ENCODE assay signal across 20 cellular contexts in the genomic region with DNA sequence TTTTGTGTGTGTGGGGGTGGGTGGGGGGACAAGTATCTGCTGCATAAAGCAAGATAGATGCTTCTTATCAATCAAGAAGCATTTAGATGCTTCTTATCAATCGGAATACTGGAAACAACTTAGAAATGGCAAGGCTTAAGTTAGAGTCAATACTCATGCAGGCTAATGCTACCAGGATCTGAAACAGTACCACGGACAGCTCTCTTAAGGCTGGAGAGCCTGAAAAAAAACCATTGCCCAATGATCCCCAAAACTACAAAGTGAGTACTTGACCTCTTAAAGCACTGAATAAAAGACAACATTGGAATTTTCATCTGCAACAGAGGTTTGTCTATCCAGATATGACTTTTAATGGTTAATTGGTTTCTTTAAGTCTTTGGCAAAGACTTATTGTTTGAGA.
A peak's percentile ranks its signal among the peaks of the same experiment; 100 is the strongest.
DNase-seq lines count a peak whose midpoint lies in the region; TF ChIP-seq lines count a peak whose summit lies in the region.
"Had no signal": no experiment of that assay in that cellular context is flagged by ENCODE, and none has a peak within 500 bp of the region (broad histone marks: within the 10 kb centered on the region; RNA-seq: fewer than 3 reads in every experiment).

No MANE protein-coding gene starts in this region.

- no peaks in the 10 kb centered on the region for H3K9me3 Mint-ChIP-seq in nephron progenitor cell
- H3K9me3 Mint-ChIP-seq: activated naive CD8-positive, alpha-beta T cell treated with anti-CD3 and anti-CD28 coated beads for 36 hours; CD8-positive, alpha-beta T cell; neural crest cell; stimulated activated naive B cell treated with anti-CD40 and anti-IgM and Interleukin-4, amounts not matched to agents 10 μg/mL and 1 μg/mL and 100 μg/mL, for 72 hours; T-cell had no signal

- H3K27ac Mint-ChIP-seq in nephron progenitor cell, result no peak overlapping the region
- H3K27ac Mint-ChIP-seq: activated CD4-positive, alpha-beta T cell treated with anti-CD3 and anti-CD28 coated beads for 36 hours; activated naive CD8-positive, alpha-beta T cell treated with anti-CD3 and anti-CD28 coated beads for 36 hours; CD8-positive, alpha-beta T cell; stimulated activated naive B cell treated with anti-CD40 and anti-IgM and Interleukin-4, amounts not matched to agents 10 μg/mL and 1 μg/mL and 100 μg/mL, for 72 hours; T-cell had no signal

- H3K4me3 Mint-ChIP-seq in nephron progenitor cell, result no peak overlapping the region
- H3K4me3 Mint-ChIP-seq: activated CD4-positive, alpha-beta T cell treated with anti-CD3 and anti-CD28 coated beads for 36 hours; activated naive CD8-positive, alpha-beta T cell treated with anti-CD3 and anti-CD28 coated beads for 36 hours; CD8-positive, alpha-beta T cell; neural crest cell; stimulated activated naive B cell treated with anti-CD40 and anti-IgM and Interleukin-4, amounts not matched to agents 10 μg/mL and 1 μg/mL and 100 μg/mL, for 72 hours; T-cell had no signal

- peaks cover 12% of the 10 kb centered on the region for H3K4me1 Mint-ChIP-seq in nephron progenitor cell
- H3K4me1 Mint-ChIP-seq: activated CD4-positive, alpha-beta T cell treated with anti-CD3 and anti-CD28 coated beads for 36 hours; activated naive CD8-positive, alpha-beta T cell treated with anti-CD3 and anti-CD28 coated beads for 36 hours; neural crest cell; stimulated activated naive B cell treated with anti-CD40 and anti-IgM and Interleukin-4, amounts not matched to agents 10 μg/mL and 1 μg/mL and 100 μg/mL, for 72 hours; T-cell had no signal

- H3K36me3 Mint-ChIP-seq in nephron progenitor cell (ENCODE audit: low read depth), result no peaks in the 10 kb centered on the region
- H3K36me3 Mint-ChIP-seq: activated naive CD8-positive, alpha-beta T cell treated with anti-CD3 and anti-CD28 coated beads for 36 hours; CD8-positive, alpha-beta T cell; stimulated activated naive B cell treated with anti-CD40 and anti-IgM and Interleukin-4, amounts not matched to agents 10 μg/mL and 1 μg/mL and 100 μg/mL, for 72 hours; T-cell had no signal

- TF ChIP-seq CTCF in epithelial cell of esophagus (IDR thresholded peaks at IDR 0.05; ENCODE audit: insufficient read depth, low read depth, low read length, missing control alignments) (no peak), nephron progenitor cell (IDR thresholded peaks at IDR 0.05) (no peak)

- DNase-seq in DMS 273 (lab: John Stamatoyannopoulos, UW; ENCODE audit: unreplicated experiment), result peak; percentile 21
- DNase-seq in DMS 273 treated with DMSO at 0.1 percent for 48 hours (lab: John Stamatoyannopoulos, UW), result no peak
- DNase-seq in RKO (ENCODE audit: low spot score), result peak; percentile 35
- DNase-seq in epithelial cell of esophagus (ENCODE audit: low read depth), result peak; percentile 39
- peak; percentile 23 for DNase-seq in nephron progenitor cell
- no peak for DNase-seq in NCI-H2107 (lab: John Stamatoyannopoulos, UW)
- DNase-seq in activated CD4-positive, alpha-beta T cell treated with anti-CD3 and anti-CD28 coated beads for 1 hour, result no peak
- no peak for DNase-seq in GF-D8 (lab: John Stamatoyannopoulos, UW)
- DNase-seq: activated CD4-positive, alpha-beta T cell treated with anti-CD3 and anti-CD28 coated beads for 36 hours; activated naive CD8-positive, alpha-beta T cell treated with anti-CD3 and anti-CD28 coated beads for 36 hours; activated T-cell treated with anti-CD3 and anti-CD28 coated beads for 4 hours; CD8-positive, alpha-beta T cell; NCI-H1417 treated with DMSO at 0.1 percent for 48 hours; NCI-H510A; Peyer's patch; sigmoid colon; stimulated activated naive B cell treated with anti-CD40 and anti-IgM and Interleukin-4, amounts not matched to agents 10 μg/mL and 1 μg/mL and 100 μg/mL, for 72 hours; T-cell had no signal

- no peak overlapping the region for H3K4me3 ChIP-seq in epithelial cell of esophagus (ENCODE audit: low read length)
- H3K4me3 ChIP-seq: lung, Peyer's patch, sigmoid colon had no signal

- H3K27me3 Mint-ChIP-seq in nephron progenitor cell (ENCODE audit: low read depth, poor library complexity), result no peaks in the 10 kb centered on the region

Comparison
In these comparisons a context has a peak if more than half of its experiments do, and no peak if none do; other contexts are left out.
1. DNase-seq: peak in DMS 273 (single experiment), RKO (single experiment), epithelial cell of esophagus (single experiment) and nephron progenitor cell (single experiment); none in DMS 273 treated with DMSO at 0.1 percent for 48 hours (single experiment), NCI-H2107 (single experiment), activated CD4-positive, alpha-beta T cell treated with anti-CD3 and anti-CD28 coated beads for 1 hour (single experiment) and GF-D8 (single experiment).